Comparison of ENCODE assay signal across 16 cellular contexts in genomic region chr2:207847098-207847806, GRCh38.
DNase-seq lines count a peak whose midpoint lies in the region; ATAC-seq, FAIRE-seq and TF ChIP-seq lines count a peak whose summit lies in the region.
"Had no signal": no experiment of that assay in that cellular context is flagged by ENCODE, and none has a peak within 500 bp of the region (broad histone marks: within the 10 kb centered on the region; RNA-seq: fewer than 3 reads in every experiment).

No MANE protein-coding gene starts in this region.

- H3K4me2 ChIP-seq in GM23338 (no peak overlapping the region), astrocyte (ENCODE audit: low read length) (peak overlapping the region; percentile 53), HepG2 (ENCODE audit: low read depth, low read length) (peak overlapping the region; percentile 76)

- H3K36me3 Mint-ChIP-seq in GM23338 (ENCODE audit: low read depth): no peaks in the 10 kb centered on the region; the same call in 2 of the 3 replicates
- peaks cover 2% of the 10 kb centered on the region for H3K36me3 Mint-ChIP-seq in astrocyte (ENCODE audit: low read depth, unreplicated experiment)
- peaks cover 16% of the 10 kb centered on the region for H3K36me3 Mint-ChIP-seq in stimulated activated memory B cell treated with anti-CD40 and anti-IgM and Interleukin-4, amounts not matched to agents 10 μg/mL and 1 μg/mL and 100 μg/mL, for 72 hours
- H3K36me3 Mint-ChIP-seq: stimulated activated effector memory CD8-positive, alpha-beta T cell treated with anti-CD3 and anti-CD28 coated beads, Interleukin-12 subunit alpha, Interleukin-12 subunit beta, amount 100 ng/mL, for 72 hours had no signal

- H3K27ac ChIP-seq in GM23338 (ENCODE audit: low read depth): peak overlapping the region; percentile 67
- H3K27ac ChIP-seq in astrocyte (ENCODE audit: low read depth, low read length): peak overlapping the region; percentile 63
- peak overlapping the region; percentile 97 for H3K27ac ChIP-seq in HepG2 (ENCODE audit: extremely low read length, insufficient read depth, low read length)
- peak overlapping the region; percentile 21 to 71 (median 48) for H3K27ac ChIP-seq in sigmoid colon
- no peak overlapping the region for H3K27ac ChIP-seq in effector memory CD4-positive, alpha-beta T cell (ENCODE audit: insufficient read depth, low read length, poor library complexity, severe bottlenecking)
- no peak overlapping the region for H3K27ac ChIP-seq in adrenal gland
- H3K27ac ChIP-seq: SJSA1 had no signal

- under 1% methylated on average over 3 of the region's 3 CpGs for WGBS in HepG2 (ENCODE audit: low lambda C conversion rate)
- WGBS in sigmoid colon, 2 donors: 28 to 56% methylated on average over 3 of the region's 3 CpGs
- 72 to 88% (median 80%) methylated on average over 3 of the region's 3 CpGs for WGBS in adrenal gland, 4 donors

- H3K27me3 ChIP-seq in GM23338 (ENCODE audit: insufficient read depth): no peaks in the 10 kb centered on the region
- H3K27me3 ChIP-seq in astrocyte (ENCODE audit: insufficient read depth, low read length): no peaks in the 10 kb centered on the region
- H3K27me3 ChIP-seq in HepG2 (ENCODE audit: control insufficient read depth in 1 of 2, insufficient read depth in 2 of 2, low read length in 2 of 2): no peaks in the 10 kb centered on the region
- H3K27me3 ChIP-seq in sigmoid colon: no peaks in the 10 kb centered on the region
- H3K27me3 ChIP-seq in effector memory CD4-positive, alpha-beta T cell (replicated peaks; ENCODE audit: control insufficient read depth, insufficient read depth, low read length, poor library complexity, severe bottlenecking): no peaks in the 10 kb centered on the region
- no peaks in the 10 kb centered on the region for H3K27me3 ChIP-seq in adrenal gland
- H3K27me3 ChIP-seq: heart left ventricle, SJSA1, uterus had no signal

- H3K9ac ChIP-seq in astrocyte (ENCODE audit: low read length): peak overlapping the region; percentile 29
- H3K9ac ChIP-seq in HepG2 (ENCODE audit: insufficient read depth, low read depth, low read length): peak overlapping the region; percentile 76

- POLR2A ChIA-PET in HepG2 (lab: Yijun Ruan, JAX): interaction anchor here (0.6 to 8.0 kb wide), 44 partner anchors 9 to 222 kb away, joined by 3 to 303 read pairs (median 6); partner anchors contain the start of genes CCNYL1, FZD5, METTL21A and PLEKHM3

- H2AFZ ChIP-seq in GM23338 (peak overlapping the region; percentile 12; the same call in 1 of the 2 replicates), astrocyte (ENCODE audit: low read depth, low read length) (no peak overlapping the region), HepG2 (ENCODE audit: low read length) (no peak overlapping the region)

- intact Hi-C loops in HepG2 (cut with micrococcal nuclease; ENCODE audit: unreplicated experiment) (loop anchor here (1.0 to 10.0 kb wide), 9 partner anchors 23 to 322 kb away; partner anchors contain the start of genes CREB1 and FZD5), sigmoid colon (cut with DNase I) (loop anchor here (5.0 kb wide), 1 partner anchor 65 kb away; no protein-coding TSS in a partner anchor), adrenal gland (cut with DNase I) (no loop called here)

- TSS peak; percentile 82 for BruUV-seq in HepG2 (replicated peaks; lab: Mats Ljungman, UMichigan)

- H3K4me1 Mint-ChIP-seq in GM23338 (peaks cover 23% of the 10 kb centered on the region), astrocyte (ENCODE audit: low read depth, unreplicated experiment) (peaks cover 12% of the 10 kb centered on the region)
- no peaks in the 10 kb centered on the region for H3K4me1 Mint-ChIP-seq in stimulated activated memory B cell treated with anti-CD40 and anti-IgM and Interleukin-4, amounts not matched to agents 10 μg/mL and 1 μg/mL and 100 μg/mL, for 72 hours
- H3K4me1 Mint-ChIP-seq: stimulated activated effector memory CD8-positive, alpha-beta T cell treated with anti-CD3 and anti-CD28 coated beads, Interleukin-12 subunit alpha, Interleukin-12 subunit beta, amount 100 ng/mL, for 72 hours had no signal

- H3K9me3 Mint-ChIP-seq in GM23338 (no peaks in the 10 kb centered on the region), astrocyte (ENCODE audit: unreplicated experiment) (no peaks in the 10 kb centered on the region)
- H3K9me3 Mint-ChIP-seq in stimulated activated memory B cell treated with anti-CD40 and anti-IgM and Interleukin-4, amounts not matched to agents 10 μg/mL and 1 μg/mL and 100 μg/mL, for 72 hours: no peaks in the 10 kb centered on the region
- H3K9me3 Mint-ChIP-seq: activated CD4-positive, alpha-beta T cell treated with anti-CD3 and anti-CD28 coated beads, Interleukin-2, amount 10 ng/mL, durations not matched to agents 7 days and 5 days; activated T-cell treated with anti-CD3 and anti-CD28 coated beads, Interleukin-2, amount 50 U/mL, for 4 hours; neural crest cell; stimulated activated effector memory CD8-positive, alpha-beta T cell treated with anti-CD3 and anti-CD28 coated beads, Interleukin-12 subunit alpha, Interleukin-12 subunit beta, amount 100 ng/mL, for 72 hours had no signal

- H3K79me2 ChIP-seq in GM23338 (replicated peaks; ENCODE audit: insufficient read depth): no peaks in the 10 kb centered on the region
- no peaks in the 10 kb centered on the region for H3K79me2 ChIP-seq in astrocyte (ENCODE audit: insufficient read depth, low read length)
- H3K79me2 ChIP-seq in HepG2 (ENCODE audit: insufficient read depth, low read length): no peaks in the 10 kb centered on the region

- TF ChIP-seq RAD21 in HepG2 (CRISPR knock-in tag; IDR thresholded peaks at IDR 0.05): no peak

- H4K20me1 ChIP-seq in GM23338 (replicated peaks; ENCODE audit: insufficient read depth) (no peaks in the 10 kb centered on the region), astrocyte (ENCODE audit: insufficient read depth, low read length) (no peaks in the 10 kb centered on the region), HepG2 (ENCODE audit: insufficient read depth, low read length) (no peaks in the 10 kb centered on the region)

- H3K9me3 ChIP-seq in astrocyte (ENCODE audit: insufficient read depth, low read depth, low read length) (no peaks in the 10 kb centered on the region), HepG2 (ENCODE audit: low read length) (no peaks in the 10 kb centered on the region), sigmoid colon (no peaks in the 10 kb centered on the region), adrenal gland (replicated peaks in 1 of 3) (no peaks in the 10 kb centered on the region)
- no peaks in the 10 kb centered on the region for H3K9me3 ChIP-seq in effector memory CD4-positive, alpha-beta T cell (ENCODE audit: control insufficient read depth, low read length)
- H3K9me3 ChIP-seq: heart left ventricle, SJSA1, uterus had no signal

- ATAC-seq in GM23338 (no peak), HepG2 (peak; percentile 64)
- ATAC-seq in stimulated activated memory B cell treated with anti-CD40 and anti-IgM and Interleukin-4, amounts not matched to agents 10 μg/mL and 1 μg/mL and 100 μg/mL, for 72 hours: no peak
- ATAC-seq: activated T-cell treated with anti-CD3 and anti-CD28 coated beads, Interleukin-2, amount 50 U/mL, for 4 hours; HCT116; stimulated activated effector memory CD8-positive, alpha-beta T cell treated with anti-CD3 and anti-CD28 coated beads, Interleukin-12 subunit alpha, Interleukin-12 subunit beta, amount 100 ng/mL, for 72 hours had no signal

- DNase-seq in GM23338 (ENCODE audit: low spot score) (no peak), astrocyte (ENCODE audit: low read depth) (peak; percentile 29), HepG2 (ENCODE audit: low spot score) (peak; percentile 95), sigmoid colon (no peak), adrenal gland (no peak), hypothalamus (lab: John Stamatoyannopoulos, UW) (no peak)
- DNase-seq in effector memory CD4-positive, alpha-beta T cell: no peak
- DNase-seq: activated CD4-positive, alpha-beta T cell treated with anti-CD3 and anti-CD28 coated beads, Interleukin-2, amount 10 ng/mL, durations not matched to agents 7 days and 5 days; activated T-cell treated with anti-CD3 and anti-CD28 coated beads, Interleukin-2, amount 50 U/mL, for 4 hours; uterus had no signal

- peaks cover 14% of the 10 kb centered on the region; the same call in 1 of the 2 replicates for H3K4me1 ChIP-seq in GM23338 (ENCODE audit: insufficient read depth)
- peaks cover 17% of the 10 kb centered on the region for H3K4me1 ChIP-seq in astrocyte (ENCODE audit: insufficient read depth, low read length)
- peaks cover 81% of the 10 kb centered on the region for H3K4me1 ChIP-seq in HepG2 (ENCODE audit: insufficient read depth, low read length)
- H3K4me1 ChIP-seq in sigmoid colon: peaks cover 0 to 37% (median 22%) of the 10 kb centered on the region in 4 donors
- H3K4me1 ChIP-seq in effector memory CD4-positive, alpha-beta T cell (ENCODE audit: control insufficient read depth, insufficient read depth, low read length, poor library complexity, severe bottlenecking): no peaks in the 10 kb centered on the region
- no peaks in the 10 kb centered on the region for H3K4me1 ChIP-seq in adrenal gland (replicated peaks in 1 of 2)
- H3K4me1 ChIP-seq: uterus had no signal

- in situ Hi-C loops in HepG2 (cut with HindIII; ENCODE audit: extremely low pct_ligation_motif_present, low pct_unique_long_range_greater_than_20kb): no loop called here

- no peaks in the 10 kb centered on the region for H3K9me2 ChIP-seq in GM23338 (ENCODE audit: insufficient read depth)

- peaks cover 5% of the 10 kb centered on the region; the same call in 1 of the 2 replicates for H3F3A ChIP-seq in GM23338 (replicated peaks; ENCODE audit: low read depth)

- TF ChIP-seq POLR2A in HepG2 (IDR thresholded peaks at IDR 0.05; ENCODE audit: insufficient read depth in 1 of 2, low read depth in 2 of 2, low read length in 2 of 2) (peak in 1 of 2 experiments; percentile 34; a peak in 1 of 4 replicates), sigmoid colon (IDR thresholded peaks at IDR 0.05) (no peak), adrenal gland (IDR thresholded peaks at IDR 0.05) (no peak)

- FAIRE-seq in astrocyte (lab: Jason Lieb, UNC) (no peak), HepG2 (lab: Jason Lieb, UNC) (peak; percentile 54)

- H3K36me3 ChIP-seq in GM23338 (ENCODE audit: insufficient read depth): no peaks in the 10 kb centered on the region
- no peaks in the 10 kb centered on the region for H3K36me3 ChIP-seq in astrocyte (ENCODE audit: insufficient read depth, low read length)
- H3K36me3 ChIP-seq in HepG2 (replicated peaks in 1 of 2; ENCODE audit: control insufficient read depth in 1 of 2, insufficient read depth in 2 of 2, low read length in 2 of 2): no peaks in the 10 kb centered on the region
- H3K36me3 ChIP-seq in sigmoid colon: no peaks in the 10 kb centered on the region
- no peaks in the 10 kb centered on the region for H3K36me3 ChIP-seq in effector memory CD4-positive, alpha-beta T cell (ENCODE audit: control insufficient read depth, insufficient read depth, low read length)
- H3K36me3 ChIP-seq in adrenal gland (replicated peaks in 1 of 2): no peaks in the 10 kb centered on the region
- H3K36me3 ChIP-seq: heart left ventricle, SJSA1, uterus had no signal

- H3K4me3 ChIP-seq in GM23338: no peak overlapping the region
- H3K4me3 ChIP-seq in astrocyte (ENCODE audit: insufficient read depth, low read depth, low read length): no peak overlapping the region
- H3K4me3 ChIP-seq in HepG2 (replicated peaks in 1 of 3; ENCODE audit: insufficient read depth in 1 of 3, low read depth in 2 of 3, low read length in 3 of 3): peak overlapping the region; percentile 13 to 27 (median 25); a peak in 3 of 6 replicates
- H3K4me3 ChIP-seq in sigmoid colon: no peak overlapping the region
- no peak overlapping the region for H3K4me3 ChIP-seq in effector memory CD4-positive, alpha-beta T cell (ENCODE audit: insufficient read depth, low read depth, low read length, poor library complexity, severe bottlenecking)
- H3K4me3 ChIP-seq in adrenal gland: no peak overlapping the region
- H3K4me3 ChIP-seq: heart left ventricle, SJSA1, uterus had no signal

- TF ChIP-seq CTCF in GM23338 (conservative IDR thresholded peaks at IDR 0.05; ENCODE audit: low read depth in 2 of 2) (no peak), astrocyte (IDR thresholded peaks at IDR 0.05; ENCODE audit: insufficient read depth, low read depth, low read length) (no peak), HepG2 (CRISPR knock-in tag; IDR thresholded peaks at IDR 0.05) (no peak), sigmoid colon (IDR thresholded peaks at IDR 0.05) (no peak), adrenal gland (IDR thresholded peaks at IDR 0.05) (no peak)

- H3K27ac Mint-ChIP-seq in GM23338 (no peak overlapping the region), astrocyte (ENCODE audit: unreplicated experiment) (no peak overlapping the region)
- no peak overlapping the region for H3K27ac Mint-ChIP-seq in stimulated activated memory B cell treated with anti-CD40 and anti-IgM and Interleukin-4, amounts not matched to agents 10 μg/mL and 1 μg/mL and 100 μg/mL, for 72 hours
- H3K27ac Mint-ChIP-seq: activated CD4-positive, alpha-beta T cell treated with anti-CD3 and anti-CD28 coated beads, Interleukin-2, amount 10 ng/mL, durations not matched to agents 7 days and 5 days; stimulated activated effector memory CD8-positive, alpha-beta T cell treated with anti-CD3 and anti-CD28 coated beads, Interleukin-12 subunit alpha, Interleukin-12 subunit beta, amount 100 ng/mL, for 72 hours had no signal

- H3K27me3 Mint-ChIP-seq in GM23338 (ENCODE audit: insufficient read depth, low read depth, poor library complexity) (peaks cover 2% of the 10 kb centered on the region), astrocyte (ENCODE audit: low read depth, unreplicated experiment) (no peaks in the 10 kb centered on the region)
- no peaks in the 10 kb centered on the region for H3K27me3 Mint-ChIP-seq in stimulated activated memory B cell treated with anti-CD40 and anti-IgM and Interleukin-4, amounts not matched to agents 10 μg/mL and 1 μg/mL and 100 μg/mL, for 72 hours
- H3K27me3 Mint-ChIP-seq: activated CD4-positive, alpha-beta T cell treated with anti-CD3 and anti-CD28 coated beads, Interleukin-2, amount 10 ng/mL, durations not matched to agents 7 days and 5 days had no signal

- H3K4me3 Mint-ChIP-seq in GM23338 (no peak overlapping the region), astrocyte (ENCODE audit: unreplicated experiment) (no peak overlapping the region)
- H3K4me3 Mint-ChIP-seq in stimulated activated memory B cell treated with anti-CD40 and anti-IgM and Interleukin-4, amounts not matched to agents 10 μg/mL and 1 μg/mL and 100 μg/mL, for 72 hours: no peak overlapping the region
- H3K4me3 Mint-ChIP-seq: activated CD4-positive, alpha-beta T cell treated with anti-CD3 and anti-CD28 coated beads, Interleukin-2, amount 10 ng/mL, durations not matched to agents 7 days and 5 days; activated T-cell treated with anti-CD3 and anti-CD28 coated beads, Interleukin-2, amount 50 U/mL, for 4 hours; neural crest cell; stimulated activated effector memory CD8-positive, alpha-beta T cell treated with anti-CD3 and anti-CD28 coated beads, Interleukin-12 subunit alpha, Interleukin-12 subunit beta, amount 100 ng/mL, for 72 hours had no signal

- TF ChIP-seq EP300 in HepG2 (IDR thresholded peaks at IDR 0.05; ENCODE audit: low read depth in 2 of 2, low read length in 2 of 2) (peak in 1 of 2 experiments; percentile 99; a peak in 2 of 4 replicates), HepG2 (CRISPR knock-in tag; IDR thresholded peaks at IDR 0.05; ENCODE audit: borderline replicate concordance) (peak; percentile 90), sigmoid colon (IDR thresholded peaks at IDR 0.05) (no peak)

- CTCF ChIA-PET in HepG2 (lab: Yijun Ruan, JAX; ENCODE audit: low intra/inter-chr PET ratio, low total read pairs): interaction anchor here (1.2 kb wide), 1 partner anchor 80 kb away, joined by 3 read pairs; no protein-coding TSS in a partner anchor

Comparison
In these comparisons a context has a peak if more than half of its experiments do, and no peak if none do; other contexts are left out.
1. DNase-seq: peak in astrocyte (single experiment) and HepG2 (single experiment); none in GM23338 (single experiment), sigmoid colon (single experiment), effector memory CD4-positive, alpha-beta T cell (0 of 3), adrenal gland (0 of 7) and hypothalamus (0 of 51).
2. H3K27ac ChIP-seq: peak in GM23338 (single experiment), astrocyte (single experiment), HepG2 (single experiment) and sigmoid colon (4 of 4); none in effector memory CD4-positive, alpha-beta T cell (single experiment) and adrenal gland (0 of 5).
3. H3K4me3 ChIP-seq: peak in HepG2 (3 of 3); none in GM23338 (single experiment), astrocyte (single experiment), sigmoid colon (0 of 4), effector memory CD4-positive, alpha-beta T cell (single experiment) and adrenal gland (0 of 4).
4. intact Hi-C loops: an anchor here in HepG2 (1.0 to 10.0 kb wide) and sigmoid colon (5.0 kb wide); none called in adrenal gland.